Comparison of ENCODE assay signal across 22 cellular contexts in the genomic region with DNA sequence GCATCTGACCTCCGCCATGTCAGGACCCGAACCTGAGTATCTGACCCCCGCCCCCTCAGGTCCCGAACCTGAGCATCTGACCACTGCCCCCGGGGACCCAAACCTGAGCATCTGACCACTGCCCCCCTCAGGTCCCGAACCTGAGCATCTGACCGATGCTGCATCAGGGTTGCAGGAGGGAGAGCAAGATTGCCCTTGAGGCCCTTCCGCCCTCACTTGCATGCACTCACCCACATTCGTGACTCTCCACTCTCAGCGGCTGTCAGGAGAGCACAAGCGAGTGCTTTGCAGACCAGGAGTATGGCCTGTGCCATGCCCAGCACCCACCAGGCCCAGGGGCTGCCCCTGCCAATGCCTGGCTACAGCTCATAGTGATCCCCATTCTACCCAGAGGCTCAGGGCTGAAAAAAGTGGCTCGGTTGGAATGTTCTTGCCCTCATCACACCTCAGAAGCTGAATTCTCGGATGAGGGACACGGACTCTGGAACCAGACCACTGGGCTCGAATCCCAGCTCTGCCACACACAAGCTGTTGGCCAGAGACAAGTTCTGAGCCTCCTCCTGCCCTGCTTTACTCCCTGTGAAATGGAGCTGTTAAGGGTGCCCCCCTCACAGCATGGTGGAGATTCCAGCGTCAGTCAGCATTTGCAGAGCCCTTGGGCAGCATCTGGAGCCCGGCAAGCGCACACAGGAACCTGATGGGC.
DNase-seq lines count a peak whose midpoint lies in the region; ATAC-seq and TF ChIP-seq lines count a peak whose summit lies in the region.
"Had no signal": no experiment of that assay in that cellular context is flagged by ENCODE, and none has a peak within 500 bp of the region (broad histone marks: within the 10 kb centered on the region; RNA-seq: fewer than 3 reads in every experiment).

No MANE protein-coding gene starts in this region.

- no peaks in the 10 kb centered on the region for H3K9me3 Mint-ChIP-seq in endothelial cell (ENCODE audit: unreplicated experiment)
- H3K9me3 Mint-ChIP-seq: CD8-positive, alpha-beta T cell had no signal

- H3K27ac ChIP-seq in Peyer's patch (no peak overlapping the region), sigmoid colon (no peak overlapping the region)
- H3K27ac ChIP-seq: breast epithelium, GM23248, transverse colon had no signal

- no peaks in the 10 kb centered on the region for H3K9me3 ChIP-seq in Peyer's patch
- H3K9me3 ChIP-seq in sigmoid colon = no peaks in the 10 kb centered on the region
- H3K9me3 ChIP-seq: breast epithelium, transverse colon had no signal

- peak; percentile 24 for DNase-seq in activated effector memory CD4-positive, alpha-beta T cell treated with anti-CD3 and anti-CD28 coated beads, Interleukin-2, amount 50 U/mL, for 16 hours
- DNase-seq in activated effector memory CD4-positive, alpha-beta T cell treated with Interleukin-2 at 50 U/mL for 16 hours = no peak
- peak in 2 of 3 donors; percentile 27 to 39 for DNase-seq in Peyer's patch
- DNase-seq in endothelial cell (ENCODE audit: low spot score) = peak; percentile 1
- DNase-seq in sigmoid colon = peak; percentile 47
- no peak for DNase-seq in SHP77 treated with DMSO at 0.1 percent for 48 hours (lab: John Stamatoyannopoulos, UW)
- DNase-seq in retina = no peak
- DNase-seq: DMS79; GM23248; naive B cell; NCI-H1105; NCI-H2081 treated with DMSO at 0.1 percent for 48 hours; NCI-H524; SHP77; stimulated activated CD4-positive, alpha-beta T cell treated with anti-CD3 and anti-CD28 coated beads, Interleukin-15, amount 100 ng/mL, for 24 hours; stimulated activated naive B cell treated with anti-CD40 and anti-IgM and Interleukin-4, amounts not matched to agents 10 μg/mL and 1 μg/mL and 100 μg/mL, for 72 hours; T-helper 17 cell; transverse colon had no signal

- TF ChIP-seq EP300 in sigmoid colon (IDR thresholded peaks at IDR 0.05) = no peak

- no peak for TF ChIP-seq CTCF in Peyer's patch (IDR thresholded peaks at IDR 0.05)
- TF ChIP-seq CTCF in endothelial cell (IDR thresholded peaks at IDR 0.05; ENCODE audit: unreplicated experiment) = no peak
- TF ChIP-seq CTCF in sigmoid colon (IDR thresholded peaks at IDR 0.05) = no peak

- ATAC-seq in HG03520 (IDR thresholded peaks at IDR 0.05; ENCODE audit: unreplicated experiment) = no peak
- ATAC-seq: CD8-positive, alpha-beta T cell; stimulated activated naive B cell treated with anti-CD40 and anti-IgM and Interleukin-4, amounts not matched to agents 10 μg/mL and 1 μg/mL and 100 μg/mL, for 72 hours; T-helper 17 cell; WTC11 had no signal

- H3K27me3 ChIP-seq in Peyer's patch = no peaks in the 10 kb centered on the region
- H3K27me3 ChIP-seq in sigmoid colon = peaks cover 0 to 13% (median 0%) of the 10 kb centered on the region in 3 donors
- H3K27me3 ChIP-seq: transverse colon had no signal

- intact Hi-C loops in sigmoid colon (cut with DNase I) = no loop called here

- no peak overlapping the region for H3K4me3 Mint-ChIP-seq in endothelial cell (ENCODE audit: unreplicated experiment)
- H3K4me3 Mint-ChIP-seq: CD8-positive, alpha-beta T cell; naive B cell; stimulated activated naive B cell treated with anti-CD40 and anti-IgM and Interleukin-4, amounts not matched to agents 10 μg/mL and 1 μg/mL and 100 μg/mL, for 72 hours; T-helper 17 cell; WTC11 had no signal

- H3K4me3 ChIP-seq in Peyer's patch (no peak overlapping the region), sigmoid colon (no peak overlapping the region)
- H3K4me3 ChIP-seq: breast epithelium, GM23248, transverse colon had no signal

- no peak overlapping the region for H3K27ac Mint-ChIP-seq in endothelial cell (ENCODE audit: unreplicated experiment)
- H3K27ac Mint-ChIP-seq: CD8-positive, alpha-beta T cell; stimulated activated naive B cell treated with anti-CD40 and anti-IgM and Interleukin-4, amounts not matched to agents 10 μg/mL and 1 μg/mL and 100 μg/mL, for 72 hours; T-helper 17 cell; WTC11 had no signal

- WGBS in sigmoid colon, 2 donors = 86 to 92% methylated on average over 18 of the region's 18 CpGs

- H3K36me3 ChIP-seq in Peyer's patch (no peaks in the 10 kb centered on the region), sigmoid colon (no peaks in the 10 kb centered on the region)
- H3K36me3 ChIP-seq: breast epithelium, transverse colon had no signal

- H3K27me3 Mint-ChIP-seq in endothelial cell (ENCODE audit: unreplicated experiment) = peaks cover 15% of the 10 kb centered on the region
- H3K27me3 Mint-ChIP-seq: naive B cell had no signal

- H3K36me3 Mint-ChIP-seq in endothelial cell (ENCODE audit: low read depth, unreplicated experiment) = peaks cover 10% of the 10 kb centered on the region
- H3K36me3 Mint-ChIP-seq: CD8-positive, alpha-beta T cell; stimulated activated naive B cell treated with anti-CD40 and anti-IgM and Interleukin-4, amounts not matched to agents 10 μg/mL and 1 μg/mL and 100 μg/mL, for 72 hours had no signal

- no peaks in the 10 kb centered on the region for H3K4me1 Mint-ChIP-seq in endothelial cell (ENCODE audit: unreplicated experiment)
- H3K4me1 Mint-ChIP-seq: stimulated activated naive B cell treated with anti-CD40 and anti-IgM and Interleukin-4, amounts not matched to agents 10 μg/mL and 1 μg/mL and 100 μg/mL, for 72 hours; WTC11 had no signal

- TF ChIP-seq POLR2A in Peyer's patch (IDR thresholded peaks at IDR 0.05) (no peak), sigmoid colon (IDR thresholded peaks at IDR 0.05) (no peak)

- H3K4me1 ChIP-seq in Peyer's patch = no peaks in the 10 kb centered on the region
- no peaks in the 10 kb centered on the region for H3K4me1 ChIP-seq in sigmoid colon
- H3K4me1 ChIP-seq: breast epithelium, transverse colon had no signal

Comparison
In these comparisons a context has a peak if more than half of its experiments do, and no peak if none do; other contexts are left out.
1. DNase-seq: peak in activated effector memory CD4-positive, alpha-beta T cell treated with anti-CD3 and anti-CD28 coated beads, Interleukin-2, amount 50 U/mL, for 16 hours (single experiment), Peyer's patch (2 of 3), endothelial cell (single experiment) and sigmoid colon (single experiment); none in activated effector memory CD4-positive, alpha-beta T cell treated with Interleukin-2 at 50 U/mL for 16 hours (single experiment), SHP77 treated with DMSO at 0.1 percent for 48 hours (single experiment) and retina (single experiment).